ENCODE assay signal across 8 cellular contexts in genomic region chr1:113140588-113141446, GRCh38.
DNase-seq lines count a peak whose midpoint lies in the region; ATAC-seq, FAIRE-seq and TF ChIP-seq lines count a peak whose summit lies in the region.

No MANE protein-coding gene starts in this region.

- peak overlapping the region; percentile 48 for H4K91ac ChIP-seq in IMR-90 (ENCODE audit: insufficient read depth, low read depth, low read length)

- no peak overlapping the region for H3K9ac ChIP-seq in IMR-90 (ENCODE audit: low read depth, low read length)

- H4K20me1 ChIP-seq in IMR-90 (ENCODE audit: insufficient read depth, low read length): no peaks in the 10 kb centered on the region

- peak overlapping the region; percentile 20; the same call in 1 of the 2 replicates for H2AK5ac ChIP-seq in IMR-90 (ENCODE audit: low read depth, low read length)

- no peak overlapping the region for H3K4me3 Mint-ChIP-seq in neural crest cell

- H2BK5ac ChIP-seq in IMR-90 (ENCODE audit: low read depth, low read length, poor library complexity, severe bottlenecking): no peak overlapping the region

- POLR2A ChIA-PET in IMR-90 (lab: Charles Lee; ENCODE audit: unreplicated experiment): no interaction called here
- POLR2A ChIA-PET in Panc1 (lab: Charles Lee): no interaction called here

- H4K8ac ChIP-seq in IMR-90 (ENCODE audit: low read depth in 2 of 2, low read length in 2 of 2): peak overlapping the region in 1 of 2 experiments; percentile 71; a peak in 2 of 4 replicates

- H3K27ac ChIP-seq in IMR-90 (ENCODE audit: insufficient read depth, low read length) (no peak overlapping the region), Panc1 (ENCODE audit: low read length) (no peak overlapping the region), transverse colon (peak overlapping the region in 2 of 4 donors; percentile 15 to 23)

- TF ChIP-seq CTCF in D721Med (IDR thresholded peaks at IDR 0.05; ENCODE audit: insufficient read depth, missing control alignments) (peak; percentile 97), IMR-90 (conservative IDR thresholded peaks at IDR 0.05; ENCODE audit: low read depth, low read length) (peak; percentile 87), Panc1 (IDR thresholded peaks at IDR 0.05) (peak; percentile 77), neural crest cell (conservative IDR thresholded peaks at IDR 0.05) (peak; percentile 92), transverse colon (IDR thresholded peaks at IDR 0.05) (peak; percentile 76 to 89 (median 78))

- H3K56ac ChIP-seq in IMR-90 (ENCODE audit: extremely low read depth, insufficient read depth, low read length): no peak overlapping the region

- H3K4ac ChIP-seq in IMR-90 (ENCODE audit: low read depth, low read length): peak overlapping the region; percentile 43

- TF ChIP-seq POLR2A in IMR-90 (IDR thresholded peaks at IDR 0.05; ENCODE audit: low read depth, low read length) (no peak), transverse colon (IDR thresholded peaks at IDR 0.05) (no peak)

- no peaks in the 10 kb centered on the region for H3K79me1 ChIP-seq in IMR-90 (ENCODE audit: low read depth in 1 of 2, low read length in 2 of 2)

- H2BK120ac ChIP-seq in IMR-90 (ENCODE audit: low read depth, low read length): peak overlapping the region; percentile 39

- peak overlapping the region; percentile 38 for H2BK20ac ChIP-seq in IMR-90 (ENCODE audit: low read depth, low read length)

- H3K23ac ChIP-seq in IMR-90 (ENCODE audit: low read depth, low read length): no peak overlapping the region

- H2AFZ ChIP-seq in IMR-90 (replicated peaks; ENCODE audit: low read length, poor library complexity): peak overlapping the region; percentile 75

- in situ Hi-C loops in IMR-90 (cut with MboI; ENCODE audit: low sequenced_read_pairs) (loop anchor here (25.0 kb wide), 1 partner anchor 771 kb away; the partner anchor contains the start of genes AP4B1 and DCLRE1B), Panc1 (cut with HindIII; ENCODE audit: low pct_unique_long_range_greater_than_20kb, low sequenced_read_pairs) (no loop called here), transverse colon (cut with MboI; ENCODE audit: low pct_ligation_motif_present in 1 of 4, low pct_unique_long_range_greater_than_20kb in 1 of 4, low sequenced_read_pairs in 3 of 4) (loop anchor here (10.0 to 25.0 kb wide), 4 partner anchors 246 to 671 kb away; partner anchors contain the start of genes MAGI3 (in 3 of the 4) and RSBN1 (in 1 of the 4))

- H3K4me3 ChIP-seq in IMR-90 (ENCODE audit: insufficient read depth, low read depth, low read length) (no peak overlapping the region), Panc1 (ENCODE audit: low read depth in 2 of 2, low read length in 2 of 2) (no peak overlapping the region), transverse colon (peak overlapping the region in 1 of 4 donors; percentile 3)

- H3K18ac ChIP-seq in IMR-90 (ENCODE audit: low read depth, low read length): no peak overlapping the region; the same call in 1 of the 2 replicates

- H2BK15ac ChIP-seq in IMR-90 (ENCODE audit: low read depth, low read length): peak overlapping the region; percentile 71; the same call in 1 of the 3 replicates

- DNase-seq in D721Med (ENCODE audit: insufficient read length, low spot score): peak; percentile 50
- peak; percentile 65 for DNase-seq in IMR-90
- peak; percentile 39 for DNase-seq in Panc1 (ENCODE audit: low read depth, low spot score)
- peak; percentile 24 for DNase-seq in activated T-helper 1 cell treated with Interleukin-2 at 50 U/mL for 16 hours (ENCODE audit: low read depth)
- DNase-seq in fibroblast of peridontal ligament (ENCODE audit: extremely low read depth): peak; percentile 78
- DNase-seq in neural crest cell (ENCODE audit: low read depth, low spot score): peak; percentile 66
- DNase-seq in transverse colon: peak; percentile 73

- ATAC-seq in GM21381 (IDR thresholded peaks at IDR 0.05; ENCODE audit: unreplicated experiment) (peak; percentile 64), IMR-90 (ENCODE audit: low read depth) (peak; percentile 84), Panc1 (peak; percentile 96)

- intact Hi-C loops in IMR-90 (cut with micrococcal nuclease): loop anchor here (1.0 to 10.0 kb wide), 4 partner anchors 251 to 794 kb away; partner anchors contain the start of gene MAGI3
- intact Hi-C loops in Panc1 (cut with micrococcal nuclease; ENCODE audit: unreplicated experiment): loop anchor here (2.0 to 5.0 kb wide), 2 partner anchors 311 to 536 kb away; no protein-coding TSS in a partner anchor
- intact Hi-C loops in transverse colon (cut with DNase I; ENCODE audit: low total_unique reads): loop anchor here (5.0 kb wide), 1 partner anchor 536 kb away; no protein-coding TSS in a partner anchor

- FAIRE-seq in D721Med (lab: Jason Lieb, UNC): peak; percentile 60

- peak overlapping the region; percentile 11 for H2AK9ac ChIP-seq in IMR-90 (replicated peaks; ENCODE audit: low read depth, low read length, poor library complexity)

- H3K27me3 Mint-ChIP-seq in neural crest cell (ENCODE audit: low read depth): no peaks in the 10 kb centered on the region

- TF ChIP-seq EP300 in transverse colon (IDR thresholded peaks at IDR 0.05; ENCODE audit: low read depth): no peak

- H3K36me3 ChIP-seq in IMR-90 (ENCODE audit: control insufficient read depth, insufficient read depth, low read length) (no peaks in the 10 kb centered on the region), Panc1 (ENCODE audit: control insufficient read depth, insufficient read depth, low read length) (no peaks in the 10 kb centered on the region), transverse colon (no peaks in the 10 kb centered on the region)

- no peaks in the 10 kb centered on the region for H3K9me3 ChIP-seq in IMR-90 (ENCODE audit: control insufficient read depth, insufficient read depth, low read length)
- no peaks in the 10 kb centered on the region for H3K9me3 ChIP-seq in Panc1 (ENCODE audit: control insufficient read depth, insufficient read depth, low read depth, low read length)
- no peaks in the 10 kb centered on the region for H3K9me3 ChIP-seq in transverse colon

- H4K5ac ChIP-seq in IMR-90 (ENCODE audit: low read depth, low read length): peak overlapping the region; percentile 28; the same call in 1 of the 2 replicates

- H3K27ac Mint-ChIP-seq in neural crest cell (ENCODE audit: unreplicated experiment): peak overlapping the region; percentile 28

- peak; percentile 92 for TF ChIP-seq RAD21 in IMR-90 (IDR thresholded peaks at IDR 0.05; ENCODE audit: low read length)

- CTCF ChIA-PET in IMR-90 (lab: Yijun Ruan, JAX): interaction anchor here (1.7 kb wide), 1 partner anchor 543 kb away, joined by 8 read pairs; no protein-coding TSS in a partner anchor
- CTCF ChIA-PET in Panc1 (lab: Charles Lee): no interaction called here

- BruUV-seq in IMR-90 (replicated peaks; lab: Mats Ljungman, UMichigan) (no TSS peak), Panc1 (replicated peaks; lab: Mats Ljungman, UMichigan) (no TSS peak)

- H3K36me3 Mint-ChIP-seq in neural crest cell (ENCODE audit: low read depth): no peaks in the 10 kb centered on the region

- peaks cover 5% of the 10 kb centered on the region for H3K4me1 Mint-ChIP-seq in neural crest cell

- H3K4me2 ChIP-seq in IMR-90 (ENCODE audit: low read depth, low read length): no peak overlapping the region

- dilution Hi-C loops in IMR-90 (cut with HindIII; ENCODE audit: low sequenced_read_pairs, unreplicated experiment): no loop called here

- peaks cover 5% of the 10 kb centered on the region for H3K4me1 ChIP-seq in IMR-90 (ENCODE audit: control insufficient read depth, insufficient read depth, low read length)
- H3K4me1 ChIP-seq in Panc1 (ENCODE audit: control insufficient read depth, insufficient read depth, low read length): no peaks in the 10 kb centered on the region
- H3K4me1 ChIP-seq in transverse colon: peaks cover 9 to 19% (median 9%) of the 10 kb centered on the region in 4 donors

- H3K9me3 Mint-ChIP-seq in neural crest cell: no peaks in the 10 kb centered on the region

- H3K27me3 ChIP-seq in IMR-90 (ENCODE audit: control insufficient read depth, insufficient read depth, low read length) (no peaks in the 10 kb centered on the region), Panc1 (ENCODE audit: control insufficient read depth, insufficient read depth, low read length) (no peaks in the 10 kb centered on the region), transverse colon (no peaks in the 10 kb centered on the region)

- WGBS in IMR-90 (ENCODE audit: extremely low coverage in 2 of 2, insufficient read length in 1 of 2), 2 experiments: no CpG with 5 or more reads among the region's 13 CpGs
- WGBS in transverse colon (ENCODE audit: low coverage in 1 of 2), 2 donors: 43 to 63% methylated on average over 3 to 13 of the region's 13 CpGs

- H3K9me1 ChIP-seq in IMR-90 (ENCODE audit: insufficient read depth, low read length): peaks cover 9% of the 10 kb centered on the region

- H3K14ac ChIP-seq in IMR-90 (replicated peaks; ENCODE audit: low read depth, low read length): no peak overlapping the region; the same call in 1 of the 2 replicates

TF ChIP-seq in IMR-90, 13 proteins besides CTCF, POLR2A, EP300 and RAD21:
- TF ChIP-seq MAFK (IDR thresholded peaks at IDR 0.05; ENCODE audit: low read depth, low read length) (no peak), SMC3 (IDR thresholded peaks at IDR 0.05; ENCODE audit: low read depth, low read length) (peak; percentile 75)

Comparison
In these comparisons a context has a peak if more than half of its experiments do, and no peak if none do; other contexts are left out.
1. DNase-seq: peak in every context shown above with its lines; median percentile 78 in fibroblast of peridontal ligament; 73 in transverse colon; 66 in neural crest cell; 65 in IMR-90; 50 in D721Med; 39 in Panc1; 24 in activated T-helper 1 cell treated with Interleukin-2 at 50 U/mL for 16 hours.